8 cellular contexts compared by ENCODE assay signal in the genomic region with DNA sequence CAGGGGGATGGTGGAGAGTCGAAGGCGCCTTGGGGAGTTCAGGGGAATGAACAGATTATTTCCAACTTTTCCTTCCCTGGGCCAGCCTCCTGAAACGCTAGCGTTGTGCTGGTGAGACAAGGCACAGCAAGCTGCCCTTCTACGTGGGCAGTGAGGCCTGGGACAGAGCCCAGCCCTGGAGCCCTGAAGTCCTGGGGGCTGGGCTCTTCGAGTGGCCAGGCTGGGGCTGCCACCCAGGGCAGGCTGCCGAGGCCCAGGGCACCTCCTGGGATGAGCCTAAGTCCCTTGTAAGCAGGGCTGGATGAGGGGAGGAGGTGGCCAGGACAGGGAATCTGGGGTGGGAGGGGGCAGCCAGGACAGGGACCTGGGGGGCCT. TPM values are rescaled to one million over a fixed set of nuclear protein-coding genes. Genes with fewer than 3 reads are reported as not detected.
DNase-seq lines count a peak whose midpoint lies in the region; ATAC-seq and TF ChIP-seq lines count a peak whose summit lies in the region.

No MANE protein-coding gene starts in this region.

- no peaks in the 10 kb centered on the region for H3K9me2 ChIP-seq in GM23338 (ENCODE audit: insufficient read depth)

- TF ChIP-seq CTCF in GM23338 (conservative IDR thresholded peaks at IDR 0.05; ENCODE audit: low read depth in 2 of 2) (no peak), WERI-Rb-1 (IDR thresholded peaks at IDR 0.05; ENCODE audit: low read depth, low read length) (no peak), left ventricle myocardium inferior (IDR thresholded peaks at IDR 0.05; ENCODE audit: borderline replicate concordance) (no peak), gastrocnemius medialis (IDR thresholded peaks at IDR 0.05 in 4 of 5, conservative IDR thresholded peaks at IDR 0.05 in 1 of 5) (no peak), GM13976 (IDR thresholded peaks at IDR 0.05; ENCODE audit: borderline replicate concordance, control extremely low read depth, extremely low read depth, insufficient read depth, missing control alignments) (no peak)

- H3K9me3 ChIP-seq in WERI-Rb-1 (ENCODE audit: severe bottlenecking) (no peaks in the 10 kb centered on the region), left ventricle myocardium inferior (replicated peaks) (no peaks in the 10 kb centered on the region), gastrocnemius medialis (no peaks in the 10 kb centered on the region)

- no peaks in the 10 kb centered on the region for H3K79me2 ChIP-seq in GM23338 (replicated peaks; ENCODE audit: insufficient read depth)

- peaks cover 6% of the 10 kb centered on the region; the same call in 2 of the 3 replicates for H3K4me1 Mint-ChIP-seq in GM23338

- H2AFZ ChIP-seq in GM23338, result peak overlapping the region; percentile 88

- no peaks in the 10 kb centered on the region for H3K9me3 Mint-ChIP-seq in GM23338

- H3K27ac Mint-ChIP-seq in GM23338, result no peak overlapping the region

- in situ Hi-C loops in gastrocnemius medialis (cut with MboI; ENCODE audit: low sequenced_read_pairs in 4 of 4) (no loop called here), GM13976 (cut with MboI; ENCODE audit: low sequenced_read_pairs, unreplicated experiment) (no loop called here)

- H3K4me1 ChIP-seq in GM23338 (ENCODE audit: insufficient read depth) (peaks cover 9% of the 10 kb centered on the region), left ventricle myocardium inferior (peaks cover 59% of the 10 kb centered on the region), gastrocnemius medialis (peaks cover 6 to 25% of the 10 kb centered on the region in 2 donors)

- H3K4me3 ChIP-seq in GM23338 (peak overlapping the region; percentile 72), WERI-Rb-1 (ENCODE audit: low read depth, low read length) (peak overlapping the region; percentile 76), left ventricle myocardium inferior (peak overlapping the region; percentile 79), gastrocnemius medialis (peak overlapping the region; percentile 67 to 82 (median 79))

- H4K20me1 ChIP-seq in GM23338 (replicated peaks; ENCODE audit: insufficient read depth), result no peaks in the 10 kb centered on the region

- H3F3A ChIP-seq in GM23338 (replicated peaks; ENCODE audit: low read depth), result no peaks in the 10 kb centered on the region; the same call in 1 of the 2 replicates

- intact Hi-C loops in left ventricle myocardium inferior (cut with micrococcal nuclease), result no loop called here
- intact Hi-C loops in gastrocnemius medialis (cut with DNase I; ENCODE audit: low total_unique reads), result loop anchor here (2.0 kb wide), 2 partner anchors 42 to 64 kb away; a partner anchor contains a TSS

- TF ChIP-seq POLR2A in gastrocnemius medialis (IDR thresholded peaks at IDR 0.05), result no peak

- no peaks in the 10 kb centered on the region for H3K36me3 Mint-ChIP-seq in GM23338 (ENCODE audit: low read depth)

- ATAC-seq in GM23338 (peak; percentile 1; the same call in 2 of the 3 replicates), gastrocnemius medialis (peak; percentile 14 to 22), HG02870 (IDR thresholded peaks at IDR 0.05; ENCODE audit: unreplicated experiment) (no peak), GM19328 (IDR thresholded peaks at IDR 0.05; ENCODE audit: unreplicated experiment) (no peak)

- H3K36me3 ChIP-seq in GM23338 (ENCODE audit: insufficient read depth) (no peaks in the 10 kb centered on the region), WERI-Rb-1 (no peaks in the 10 kb centered on the region), left ventricle myocardium inferior (no peaks in the 10 kb centered on the region), gastrocnemius medialis (no peaks in the 10 kb centered on the region)

- H3K27ac ChIP-seq in GM23338 (ENCODE audit: low read depth) (no peak overlapping the region), WERI-Rb-1 (peak overlapping the region; percentile 86), left ventricle myocardium inferior (replicated peaks) (peak overlapping the region; percentile 94), gastrocnemius medialis (peak overlapping the region; percentile 85 to 91 (median 87))

- peak overlapping the region; percentile 76; the same call in 2 of the 3 replicates for H3K4me3 Mint-ChIP-seq in GM23338

- H3K4me2 ChIP-seq in GM23338, result peak overlapping the region; percentile 89

- H3K27me3 ChIP-seq in GM23338 (ENCODE audit: insufficient read depth), result no peaks in the 10 kb centered on the region
- H3K27me3 ChIP-seq in WERI-Rb-1 (ENCODE audit: insufficient read depth, low read depth, severe bottlenecking), result no peaks in the 10 kb centered on the region
- no peaks in the 10 kb centered on the region for H3K27me3 ChIP-seq in left ventricle myocardium inferior (ENCODE audit: low read depth)
- no peaks in the 10 kb centered on the region for H3K27me3 ChIP-seq in gastrocnemius medialis

- H3K27me3 Mint-ChIP-seq in GM23338 (ENCODE audit: insufficient read depth, low read depth, poor library complexity), result peaks cover 4% of the 10 kb centered on the region

- DNase-seq in GM23338 (ENCODE audit: low spot score) (no peak), WERI-Rb-1 (no peak), left ventricle myocardium inferior (no peak), gastrocnemius medialis (no peak), GM13976 (ENCODE audit: low spot score) (no peak)
- no peak for DNase-seq in stimulated activated CD4-positive, alpha-beta T cell treated with anti-CD3 and anti-CD28 coated beads, Interleukin-2, amount 100 ng/mL, for 48 hours

TF ChIP-seq in GM23338, 12 proteins besides CTCF, POLR2A, EP300 and RAD21 (continues in another document):
- no peak for TF ChIP-seq EZH2phosphoT487 (IDR thresholded peaks at IDR 0.05; ENCODE audit: unreplicated experiment)
- TF ChIP-seq EZH2 (IDR thresholded peaks at IDR 0.05; ENCODE audit: low read depth, unreplicated experiment), result no peak
- TF ChIP-seq, protein P1, sequence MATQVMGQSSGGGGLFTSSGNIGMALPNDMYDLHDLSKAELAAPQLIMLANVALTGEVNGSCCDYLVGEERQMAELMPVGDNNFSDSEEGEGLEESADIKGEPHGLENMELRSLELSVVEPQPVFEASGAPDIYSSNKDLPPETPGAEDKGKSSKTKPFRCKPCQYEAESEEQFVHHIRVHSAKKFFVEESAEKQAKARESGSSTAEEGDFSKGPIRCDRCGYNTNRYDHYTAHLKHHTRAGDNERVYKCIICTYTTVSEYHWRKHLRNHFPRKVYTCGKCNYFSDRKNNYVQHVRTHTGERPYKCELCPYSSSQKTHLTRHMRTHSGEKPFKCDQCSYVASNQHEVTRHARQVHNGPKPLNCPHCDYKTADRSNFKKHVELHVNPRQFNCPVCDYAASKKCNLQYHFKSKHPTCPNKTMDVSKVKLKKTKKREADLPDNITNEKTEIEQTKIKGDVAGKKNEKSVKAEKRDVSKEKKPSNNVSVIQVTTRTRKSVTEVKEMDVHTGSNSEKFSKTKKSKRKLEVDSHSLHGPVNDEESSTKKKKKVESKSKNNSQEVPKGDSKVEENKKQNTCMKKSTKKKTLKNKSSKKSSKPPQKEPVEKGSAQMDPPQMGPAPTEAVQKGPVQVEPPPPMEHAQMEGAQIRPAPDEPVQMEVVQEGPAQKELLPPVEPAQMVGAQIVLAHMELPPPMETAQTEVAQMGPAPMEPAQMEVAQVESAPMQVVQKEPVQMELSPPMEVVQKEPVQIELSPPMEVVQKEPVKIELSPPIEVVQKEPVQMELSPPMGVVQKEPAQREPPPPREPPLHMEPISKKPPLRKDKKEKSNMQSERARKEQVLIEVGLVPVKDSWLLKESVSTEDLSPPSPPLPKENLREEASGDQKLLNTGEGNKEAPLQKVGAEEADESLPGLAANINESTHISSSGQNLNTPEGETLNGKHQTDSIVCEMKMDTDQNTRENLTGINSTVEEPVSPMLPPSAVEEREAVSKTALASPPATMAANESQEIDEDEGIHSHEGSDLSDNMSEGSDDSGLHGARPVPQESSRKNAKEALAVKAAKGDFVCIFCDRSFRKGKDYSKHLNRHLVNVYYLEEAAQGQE (IDR thresholded peaks at IDR 0.05; ENCODE audit: unreplicated experiment), result no peak
- TF ChIP-seq ZNF331 (CRISPR knock-in tag; IDR thresholded peaks at IDR 0.05; ENCODE audit: low read depth), result no peak
- TF ChIP-seq JUNB (IDR thresholded peaks at IDR 0.05; ENCODE audit: unreplicated experiment), result no peak
- TF ChIP-seq ZNF114 (CRISPR knock-in tag; IDR thresholded peaks at IDR 0.05), result no peak
- no peak for TF ChIP-seq POLR2AphosphoS5 (IDR thresholded peaks at IDR 0.05; ENCODE audit: low read depth)

RNA-seq across cellular contexts. Expression of a gene that starts 1.4 kb away (rescaled TPM):
- 0.69 and 2.6 TPM in 2 replicates for total RNA-seq in GM23338 (2014; rRNA removed; shearing (Covaris generic))
- polyA plus RNA-seq in GM23338 (2016; fragmentation: Nextera tagmentation; extraction: Ambion mirVana), result 0.39 and 0.68 TPM in 2 replicates
- total RNA-seq in left ventricle myocardium inferior, result 7.8 TPM
- not detected for total RNA-seq in gastrocnemius medialis

RNA-seq across cellular contexts. Expression of a gene that starts 5.6 kb away (rescaled TPM):
- total RNA-seq in GM23338 (2014; rRNA removed; shearing (Covaris generic)), result not detected in 2 replicates
- polyA plus RNA-seq in GM23338 (2016; fragmentation: Nextera tagmentation; extraction: Ambion mirVana), result not detected in 2 replicates
- total RNA-seq in left ventricle myocardium inferior (3.6 TPM), gastrocnemius medialis (1 to 10 TPM in 2 of 4 donors, not detected in 2; 1.7 to 5.2 TPM)

RNA-seq across cellular contexts. Expression of a gene that starts 6.1 kb away (rescaled TPM):
- 102 and 111 TPM in 2 replicates for total RNA-seq in GM23338 (2014; rRNA removed; shearing (Covaris generic))
- polyA plus RNA-seq in GM23338 (2016; fragmentation: Nextera tagmentation; extraction: Ambion mirVana), result 27.0 and 27.9 TPM in 2 replicates
- 157 TPM for total RNA-seq in left ventricle myocardium inferior
- 100 to 1,000 TPM; 329 to 469 (median 435) TPM for total RNA-seq in gastrocnemius medialis

RNA-seq across cellular contexts. Expression of a gene that starts 26.7 kb away (rescaled TPM):
- total RNA-seq in GM23338 (2014; rRNA removed; shearing (Covaris generic)), result 1.9 TPM in 1 of 2 replicates, not detected in the other
- 3.1 and 5.9 TPM in 2 replicates for polyA plus RNA-seq in GM23338 (2016; fragmentation: Nextera tagmentation; extraction: Ambion mirVana)
- total RNA-seq in left ventricle myocardium inferior (3,579 TPM), gastrocnemius medialis (10 to 100 TPM in 3 of 4 donors, 1 to 10 TPM in 1; 2.3 to 35.2 (median 27.0) TPM)

RNA-seq across cellular contexts. Expression of a gene that starts 32.1 kb away (rescaled TPM):
- not detected in 2 replicates for total RNA-seq in GM23338 (2014; rRNA removed; shearing (Covaris generic))
- 0.11 and 0.14 TPM in 2 replicates for polyA plus RNA-seq in GM23338 (2016; fragmentation: Nextera tagmentation; extraction: Ambion mirVana)
- total RNA-seq in left ventricle myocardium inferior (11.7 TPM), gastrocnemius medialis (under 1 TPM in 1 of 4 donors, not detected in 3; 0.10 TPM)

Comparison
In these comparisons a context has a peak if more than half of its experiments do, and no peak if none do; other contexts are left out.
1. ATAC-seq: peak in GM23338 (single experiment) and gastrocnemius medialis (2 of 2); none in HG02870 (single experiment) and GM19328 (single experiment).
2. Peak in every context shown above with its lines, with median percentiles within 50 percentile points of each other: H3K4me3 ChIP-seq.